Comparison of ENCODE assay signal across 20 cellular contexts in the genomic region with DNA sequence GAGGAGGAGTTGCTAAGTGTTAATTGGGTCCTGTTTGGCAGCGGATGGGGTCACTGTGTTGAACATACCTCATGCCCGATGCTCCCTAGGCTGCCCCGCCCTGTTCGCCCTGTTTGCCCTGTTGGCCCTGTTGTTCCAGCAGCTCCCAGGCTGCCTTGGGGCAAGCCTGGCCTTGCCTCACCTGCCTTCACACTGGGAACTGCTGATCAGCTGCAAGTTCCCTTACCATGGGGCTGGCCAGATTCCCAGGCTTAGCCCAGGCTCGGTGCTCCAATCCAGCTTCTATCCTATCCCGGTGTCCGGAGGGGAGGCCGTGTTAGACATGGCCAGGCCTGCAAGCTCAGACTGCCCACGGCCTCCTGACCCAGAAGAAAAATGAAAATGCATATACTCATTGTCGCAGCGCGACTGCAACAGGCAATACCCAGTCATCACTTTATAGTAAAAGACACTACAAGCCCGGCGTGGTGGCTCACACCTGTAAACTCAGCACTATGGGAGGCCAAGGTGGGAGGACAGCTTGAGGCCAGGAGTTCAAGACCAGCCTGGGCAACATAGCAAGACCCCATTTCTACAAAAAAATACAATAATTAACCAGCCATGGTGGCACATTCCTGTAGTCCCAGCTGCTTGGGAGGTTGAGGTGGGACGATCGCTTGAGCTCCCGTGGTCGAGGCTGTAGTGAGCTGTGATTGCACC. TPM values are rescaled to one million over a fixed set of nuclear protein-coding genes. Genes with fewer than 3 reads are reported as not detected.
DNase-seq lines count a peak whose midpoint lies in the region; ATAC-seq, FAIRE-seq and TF ChIP-seq lines count a peak whose summit lies in the region.
"Had no signal": no experiment of that assay in that cellular context is flagged by ENCODE, and none has a peak within 500 bp of the region (broad histone marks: within the 10 kb centered on the region; RNA-seq: fewer than 3 reads in every experiment).

No MANE protein-coding gene starts in this region.

- TF ChIP-seq EP300 in stomach (IDR thresholded peaks at IDR 0.05) = no peak

- H3K27me3 Mint-ChIP-seq in MCF 10A (ENCODE audit: insufficient read depth, unreplicated experiment) = no peaks in the 10 kb centered on the region
- H3K27me3 Mint-ChIP-seq in activated CD4-positive, alpha-beta T cell treated with anti-CD3 and anti-CD28 coated beads for 36 hours = no peaks in the 10 kb centered on the region

- no peaks in the 10 kb centered on the region for H3K9me3 ChIP-seq in stomach

- POLR2A ChIA-PET in MCF 10A (lab: Yijun Ruan, JAX) = interaction anchor here (0.6 to 3.3 kb wide), 20 partner anchors 11 to 275 kb away, joined by 3 to 25 read pairs (median 5); a partner anchor contains a TSS
- POLR2A ChIA-PET in activated CD4-positive, alpha-beta T cell treated with anti-CD3 and anti-CD28 coated beads for 36 hours (lab: Charles Lee) = no interaction called here

- no peak for TF ChIP-seq POLR2A in stomach (IDR thresholded peaks at IDR 0.05)

- FAIRE-seq in HTR-8/SVneo (lab: Jason Lieb, UNC) = peak; percentile 20
- no peak for FAIRE-seq in frontal cortex (lab: Jason Lieb, UNC)
- FAIRE-seq: endometrium had no signal

- intact Hi-C loops in MCF 10A (cut with micrococcal nuclease) (no loop called here), stomach (cut with DNase I; ENCODE audit: low total_unique reads) (no loop called here)
- intact Hi-C loops in activated CD4-positive, alpha-beta T cell treated with anti-CD3 and anti-CD28 coated beads for 36 hours (cut with DNase I, micrococcal nuclease) = no loop called here

- CTCF ChIA-PET in MCF 10A (lab: Yijun Ruan, JAX) = interaction anchor here (0.9 to 2.4 kb wide), 12 partner anchors 9 to 216 kb away, joined by 3 to 8 read pairs (median 4); no protein-coding TSS in a partner anchor
- CTCF ChIA-PET in activated CD4-positive, alpha-beta T cell treated with anti-CD3 and anti-CD28 coated beads for 36 hours (lab: Charles Lee) = interaction anchor here (0.5 to 0.8 kb wide), 3 partner anchors 18 to 113 kb away, joined by 3 to 4 read pairs (median 3); no protein-coding TSS in a partner anchor

- H3K27ac ChIP-seq in stomach = peak overlapping the region in 3 of 5 donors; percentile 14 to 56 (median 25)
- H3K27ac ChIP-seq: WERI-Rb-1 had no signal

- 67 to 85% (median 71%) methylated on average over 17 to 18 of the region's 18 CpGs for WGBS in stomach, 5 donors

- BruUV-seq in MCF 10A (replicated peaks; lab: Mats Ljungman, UMichigan) = no TSS peak

- H3K27me3 ChIP-seq in stomach = no peaks in the 10 kb centered on the region

- peak overlapping the region; percentile 14 for H3K4me3 Mint-ChIP-seq in MCF 10A (ENCODE audit: unreplicated experiment)
- H3K4me3 Mint-ChIP-seq in activated CD4-positive, alpha-beta T cell treated with anti-CD3 and anti-CD28 coated beads for 36 hours = no peak overlapping the region
- H3K4me3 Mint-ChIP-seq: mesothelial cell of epicardium had no signal

- H3K4me3 ChIP-seq in stomach = no peak overlapping the region
- H3K4me3 ChIP-seq: smooth muscle cell had no signal

- H3K4me1 Mint-ChIP-seq in MCF 10A (ENCODE audit: insufficient read depth, unreplicated experiment) = peaks cover 15% of the 10 kb centered on the region
- H3K4me1 Mint-ChIP-seq in activated CD4-positive, alpha-beta T cell treated with anti-CD3 and anti-CD28 coated beads for 36 hours = no peaks in the 10 kb centered on the region

- H3K4me1 ChIP-seq in stomach = peaks cover 0 to 16% (median 6%) of the 10 kb centered on the region in 4 donors

- no peaks in the 10 kb centered on the region for H3K36me3 Mint-ChIP-seq in MCF 10A (ENCODE audit: insufficient read depth, unreplicated experiment)
- H3K36me3 Mint-ChIP-seq in activated CD4-positive, alpha-beta T cell treated with anti-CD3 and anti-CD28 coated beads for 36 hours (ENCODE audit: low read depth) = no peaks in the 10 kb centered on the region

- DNase-seq in HTR-8/SVneo (ENCODE audit: insufficient read length, low spot score) (no peak), MCF 10A (ENCODE audit: unreplicated experiment) (peak; percentile 83), left lobe of liver (ENCODE audit: low spot score) (peak; percentile 78), stomach (peak; percentile 77), frontal cortex (ENCODE audit: low spot score in 2 of 2) (no peak)
- DNase-seq in stimulated activated CD4-positive, alpha-beta T cell treated with anti-CD3 and anti-CD28 coated beads, Interleukin-2, amount 100 ng/mL, for 24 hours = no peak
- no peak for DNase-seq in activated CD4-positive, alpha-beta T cell treated with anti-CD3 and anti-CD28 coated beads for 36 hours
- DNase-seq: activated CD8-positive, alpha-beta memory T cell treated with anti-CD3 and anti-CD28 coated beads for 24 hours; GF-D8; HCEC 1CT; NCI-H1417; NCI-H2227 treated with DMSO at 0.1 percent for 48 hours; occipital lobe; OCI-M1; stimulated activated naive CD4-positive, alpha-beta T cell; WERI-Rb-1 had no signal

- no peaks in the 10 kb centered on the region for H3K9me3 Mint-ChIP-seq in MCF 10A (ENCODE audit: unreplicated experiment)
- H3K9me3 Mint-ChIP-seq in activated CD4-positive, alpha-beta T cell treated with anti-CD3 and anti-CD28 coated beads for 36 hours (ENCODE audit: low read depth) = peaks cover 3% of the 10 kb centered on the region
- H3K9me3 Mint-ChIP-seq: activated T-helper 2 cell treated with anti-CD3 and anti-CD28 coated beads, Interferon-gamma antibody, Interleukin-2, Interleukin-4, amounts not matched to agents 10 μg/mL and 5 μg/mL and 100 μg/mL, durations not matched to agents 14 hours and 24 hours and 36 hours had no signal

- ATAC-seq in left lobe of liver = peak; percentile 95
- no peak for ATAC-seq in activated CD4-positive, alpha-beta T cell treated with anti-CD3 and anti-CD28 coated beads for 36 hours

- no peak for TF ChIP-seq CTCF in MCF 10A (IDR thresholded peaks at IDR 0.05; ENCODE audit: unreplicated experiment)
- no peak for TF ChIP-seq CTCF in stomach (IDR thresholded peaks at IDR 0.05)

- peak overlapping the region; percentile 90 for H3K27ac Mint-ChIP-seq in MCF 10A (ENCODE audit: low read depth, unreplicated experiment)
- H3K27ac Mint-ChIP-seq in activated CD4-positive, alpha-beta T cell treated with anti-CD3 and anti-CD28 coated beads for 36 hours = no peak overlapping the region
- H3K27ac Mint-ChIP-seq: activated T-helper 2 cell treated with anti-CD3 and anti-CD28 coated beads, Interferon-gamma antibody, Interleukin-2, Interleukin-4, amounts not matched to agents 10 μg/mL and 5 μg/mL and 100 μg/mL, durations not matched to agents 14 hours and 24 hours and 36 hours; mesothelial cell of epicardium had no signal

- no peaks in the 10 kb centered on the region for H3K36me3 ChIP-seq in stomach
- H3K36me3 ChIP-seq: WERI-Rb-1 had no signal

RNA-seq across cellular contexts. Expression of a gene that starts 42.9 kb away (rescaled TPM):
- total RNA-seq in MCF 10A (2022) (27.3 and 32.2 TPM in 2 replicates), left lobe of liver (6.7 TPM), stomach (10 to 100 TPM in 4 of 5 donors, 1 to 10 TPM in 1; 7.9 to 35.3 (median 15.2) TPM), frontal cortex (6.5 TPM)
- polyA plus RNA-seq in stomach = 10 to 100 TPM; 15.6 to 21.1 (median 16.6) TPM
- total RNA-seq in activated CD4-positive, alpha-beta T cell treated with anti-CD3 and anti-CD28 coated beads for 36 hours = 10 to 100 TPM; 22.8 to 34.9 TPM

RNA-seq across cellular contexts. Expression of a gene that starts 45.5 kb away (rescaled TPM):
- total RNA-seq in MCF 10A (2022) = 7.1 and 9.9 TPM in 2 replicates
- total RNA-seq in left lobe of liver = 6.2 TPM
- total RNA-seq in stomach = 10 to 100 TPM in 4 of 5 donors, 1 to 10 TPM in 1; 1.2 to 24.8 (median 17.4) TPM
- 10 to 100 TPM in 2 of 3 donors, 1 to 10 TPM in 1; 7.4 to 13.4 (median 11.0) TPM for polyA plus RNA-seq in stomach
- total RNA-seq in frontal cortex = 13.5 TPM
- not detected for total RNA-seq in activated CD4-positive, alpha-beta T cell treated with anti-CD3 and anti-CD28 coated beads for 36 hours
- total RNA-seq: activated T-helper 2 cell treated with anti-CD3 and anti-CD28 coated beads, Interferon-gamma antibody, Interleukin-2, Interleukin-4, amounts not matched to agents 10 μg/mL and 5 μg/mL and 100 μg/mL, durations not matched to agents 14 hours and 24 hours and 36 hours had no signal

Comparison
In these comparisons a context has a peak if more than half of its experiments do, and no peak if none do; other contexts are left out.
1. DNase-seq: peak in MCF 10A (single experiment), left lobe of liver (single experiment) and stomach (single experiment); none in HTR-8/SVneo (single experiment), stimulated activated CD4-positive, alpha-beta T cell treated with anti-CD3 and anti-CD28 coated beads, Interleukin-2, amount 100 ng/mL, for 24 hours (0 of 2), frontal cortex (0 of 2) and activated CD4-positive, alpha-beta T cell treated with anti-CD3 and anti-CD28 coated beads for 36 hours (single experiment).